32 cellular contexts compared by ENCODE assay signal in genomic region chr11:77052531-77052930, GRCh38. TPM values are rescaled to one million over a fixed set of nuclear protein-coding genes. Genes with fewer than 3 reads are reported as not detected.
DNase-seq lines count a peak whose midpoint lies in the region; ATAC-seq, FAIRE-seq and TF ChIP-seq lines count a peak whose summit lies in the region.
"Had no signal": no experiment of that assay in that cellular context is flagged by ENCODE, and none has a peak within 500 bp of the region (broad histone marks: within the 10 kb centered on the region; RNA-seq: fewer than 3 reads in every experiment).

No MANE protein-coding gene starts in this region.

- no peak for FAIRE-seq in K562 (lab: Jason Lieb, UNC)
- FAIRE-seq: A204.1, GM12878, GM12892, GM18507 had no signal

- peaks cover 2% of the 10 kb centered on the region for H3K27me3 Mint-ChIP-seq in activated naive CD8-positive, alpha-beta T cell treated with anti-CD3 and anti-CD28 coated beads, Interleukin-2, amount 10 ng/mL, durations not matched to agents 7 days and 5 days
- H3K27me3 Mint-ChIP-seq in activated naive CD8-positive, alpha-beta T cell treated with anti-CD3 and anti-CD28 coated beads for 36 hours: no peaks in the 10 kb centered on the region
- H3K27me3 Mint-ChIP-seq: CD4-positive, alpha-beta memory T cell had no signal

- in situ Hi-C loops in K562 (cut with MboI): no loop called here

- peaks cover 6% of the 10 kb centered on the region for H3K9me3 Mint-ChIP-seq in activated naive CD8-positive, alpha-beta T cell treated with anti-CD3 and anti-CD28 coated beads, Interleukin-2, amount 10 ng/mL, durations not matched to agents 7 days and 5 days
- H3K9me3 Mint-ChIP-seq in activated naive CD8-positive, alpha-beta T cell treated with anti-CD3 and anti-CD28 coated beads for 36 hours: peaks cover 8% of the 10 kb centered on the region

- no peak overlapping the region for H3K4me2 ChIP-seq in K562 (ENCODE audit: insufficient read depth, low read length)
- H3K4me2 ChIP-seq: BLaER1 had no signal

- H2AFZ ChIP-seq in K562 (ENCODE audit: low read depth, low read length): no peak overlapping the region

- no peaks in the 10 kb centered on the region for H4K20me1 ChIP-seq in K562 (replicated peaks; ENCODE audit: control insufficient read depth, insufficient read depth, low read length)
- H4K20me1 ChIP-seq: BLaER1 had no signal

- no peaks in the 10 kb centered on the region for H3K36me3 ChIP-seq in K562 (ENCODE audit: control insufficient read depth, insufficient read depth, low read length)
- H3K36me3 ChIP-seq: BE2C, BLaER1 had no signal

- peaks cover 1% of the 10 kb centered on the region for H3K4me1 Mint-ChIP-seq in activated naive CD8-positive, alpha-beta T cell treated with anti-CD3 and anti-CD28 coated beads, Interleukin-2, amount 10 ng/mL, durations not matched to agents 7 days and 5 days
- H3K4me1 Mint-ChIP-seq in activated naive CD8-positive, alpha-beta T cell treated with anti-CD3 and anti-CD28 coated beads for 36 hours: no peaks in the 10 kb centered on the region
- H3K4me1 Mint-ChIP-seq: CD14-positive monocyte; CD4-positive, alpha-beta memory T cell; CD8-positive, alpha-beta memory T cell had no signal

- no peaks in the 10 kb centered on the region for H3K36me3 Mint-ChIP-seq in activated naive CD8-positive, alpha-beta T cell treated with anti-CD3 and anti-CD28 coated beads, Interleukin-2, amount 10 ng/mL, durations not matched to agents 7 days and 5 days
- no peaks in the 10 kb centered on the region for H3K36me3 Mint-ChIP-seq in activated naive CD8-positive, alpha-beta T cell treated with anti-CD3 and anti-CD28 coated beads for 36 hours
- H3K36me3 Mint-ChIP-seq: CD14-positive monocyte; CD4-positive, CD25-positive, alpha-beta regulatory T cell had no signal

- no peak for TF ChIP-seq RAD21 in K562 (CRISPR knock-in tag; conservative IDR thresholded peaks at IDR 0.05 in 1 of 2, IDR thresholded peaks at IDR 0.05 in 1 of 2)

- CTCF ChIA-PET in K562 (lab: Yijun Ruan, JAX; ENCODE audit: low intra/inter-chr PET ratio): no interaction called here

- WGBS in K562 (ENCODE audit: insufficient coverage, low coverage, missing lambda C conversion rate): 18% methylated on average over 7 of the region's 7 CpGs

- H3K27ac ChIP-seq in K562 (ENCODE audit: extremely low read depth, low read depth, low read length): no peak overlapping the region
- H3K27ac ChIP-seq: BLaER1 had no signal

- H3K79me2 ChIP-seq in K562 (ENCODE audit: control insufficient read depth, insufficient read depth, low read length): no peaks in the 10 kb centered on the region

- no peak overlapping the region for H3K4me3 ChIP-seq in K562
- H3K4me3 ChIP-seq: BLaER1, GM12878 had no signal

- no peak for DNase-seq in activated naive CD8-positive, alpha-beta T cell treated with anti-CD3 and anti-CD28 coated beads, Interleukin-2, amount 10 ng/mL, durations not matched to agents 7 days and 5 days
- no peak for DNase-seq in activated naive CD8-positive, alpha-beta T cell treated with anti-CD3 and anti-CD28 coated beads for 36 hours
- DNase-seq in K562 (ENCODE audit: extremely low read depth in 1 of 4, low spot score in 3 of 4): no peak
- DNase-seq in mesenteric fat pad (ENCODE audit: low spot score): peak; percentile 37
- DNase-seq in NOMO-1 treated with dmso at 0.1 percent for 144 hours (lab: John Stamatoyannopoulos, UW; ENCODE audit: unreplicated experiment): no peak
- no peak for DNase-seq in inferior parietal cortex (ENCODE audit: extremely low spot score)
- DNase-seq: 8988T; ACHN; BE2C; C1 segment of cervical spinal cord; CD4-positive, alpha-beta memory T cell; CD4-positive, CD25-positive, alpha-beta regulatory T cell; CD8-positive, alpha-beta memory T cell; COR-L47; DMS 273 treated with DMSO at 0.1 percent for 48 hours; DMS153; DMS53; DMS79; DND-41; EL; GDM1 had no signal

- TF ChIP-seq EP300 in K562 (IDR thresholded peaks at IDR 0.05; ENCODE audit: low read length): no peak

- POLR2A ChIA-PET in activated naive CD8-positive, alpha-beta T cell treated with anti-CD3 and anti-CD28 coated beads, Interleukin-2, amount 10 ng/mL, durations not matched to agents 7 days and 5 days (lab: Charles Lee): no interaction called here
- POLR2A ChIA-PET in K562 (lab: Yijun Ruan, JAX): interaction anchor here (1.1 kb wide), 1 partner anchor 14 kb away, joined by 4 read pairs; the partner anchor contains the start of gene CAPN5

- no peaks in the 10 kb centered on the region for H3K9me1 ChIP-seq in K562 (ENCODE audit: control insufficient read depth, insufficient read depth, low read length)

- H3K4me3 Mint-ChIP-seq in activated naive CD8-positive, alpha-beta T cell treated with anti-CD3 and anti-CD28 coated beads, Interleukin-2, amount 10 ng/mL, durations not matched to agents 7 days and 5 days: no peak overlapping the region
- no peak overlapping the region for H3K4me3 Mint-ChIP-seq in activated naive CD8-positive, alpha-beta T cell treated with anti-CD3 and anti-CD28 coated beads for 36 hours
- H3K4me3 Mint-ChIP-seq: CD14-positive monocyte; CD4-positive, alpha-beta memory T cell; CD4-positive, CD25-positive, alpha-beta regulatory T cell; CD8-positive, alpha-beta memory T cell had no signal

- peaks cover 8 to 15% of the 10 kb centered on the region in 2 experiments; a peak in 4 of 5 replicates for H3K4me1 ChIP-seq in K562 (replicated peaks in 1 of 2; ENCODE audit: control insufficient read depth in 2 of 2, insufficient read depth in 2 of 2, low read length in 2 of 2)
- H3K4me1 ChIP-seq: BE2C, BLaER1 had no signal

- no peak for ATAC-seq in activated naive CD8-positive, alpha-beta T cell treated with anti-CD3 and anti-CD28 coated beads, Interleukin-2, amount 10 ng/mL, durations not matched to agents 7 days and 5 days (ENCODE audit: low read depth)
- no peak for ATAC-seq in K562
- ATAC-seq in HG03175 (IDR thresholded peaks at IDR 0.05; ENCODE audit: unreplicated experiment): no peak
- ATAC-seq: GM12878 had no signal

- intact Hi-C loops in K562 (cut with micrococcal nuclease): no loop called here

- peaks cover 0 to 8% of the 10 kb centered on the region in 2 experiments; a peak in 1 of 5 replicates for H3K27me3 ChIP-seq in K562 (ENCODE audit: control insufficient read depth in 2 of 2, insufficient read depth in 2 of 2, low read length in 2 of 2)
- H3K27me3 ChIP-seq: BE2C, BLaER1 had no signal

- no peak for TF ChIP-seq POLR2A in K562 (conservative IDR thresholded peaks at IDR 0.05)

- no peak for TF ChIP-seq CTCF in K562 (IDR thresholded peaks at IDR 0.05 in 2 of 3, conservative IDR thresholded peaks at IDR 0.05 in 1 of 3; ENCODE audit: insufficient read depth in 2 of 3, low read depth in 1 of 3, low read length in 3 of 3)

- no peaks in the 10 kb centered on the region for H3K9me3 ChIP-seq in K562 (replicated peaks; ENCODE audit: control insufficient read depth, insufficient read depth, low read depth, low read length)

- BruUV-seq in K562 (replicated peaks; lab: Mats Ljungman, UMichigan): no TSS peak

- peak overlapping the region; percentile 58 for H3K27ac Mint-ChIP-seq in activated naive CD8-positive, alpha-beta T cell treated with anti-CD3 and anti-CD28 coated beads, Interleukin-2, amount 10 ng/mL, durations not matched to agents 7 days and 5 days
- H3K27ac Mint-ChIP-seq in activated naive CD8-positive, alpha-beta T cell treated with anti-CD3 and anti-CD28 coated beads for 36 hours: no peak overlapping the region
- H3K27ac Mint-ChIP-seq: CD14-positive monocyte; CD4-positive, CD25-positive, alpha-beta regulatory T cell had no signal

- peak overlapping the region in 1 of 2 experiments; percentile 65; a peak in 1 of 4 replicates for H3K9ac ChIP-seq in K562 (ENCODE audit: insufficient read depth in 1 of 2, low read depth in 2 of 2, low read length in 2 of 2)
- H3K9ac ChIP-seq: BLaER1 had no signal

RNA-seq across cellular contexts. Expression of gene CAPN5, which starts 14.2 kb away (rescaled TPM):
- total RNA-seq in activated naive CD8-positive, alpha-beta T cell treated with anti-CD3 and anti-CD28 coated beads, Interleukin-2, amount 10 ng/mL, durations not matched to agents 7 days and 5 days: 1 to 10 TPM; 2.8 to 3.8 TPM
- total RNA-seq in activated naive CD8-positive, alpha-beta T cell treated with anti-CD3 and anti-CD28 coated beads for 36 hours: 1 to 10 TPM; 2.2 to 2.4 TPM
- 1.3 and 7.9 TPM in 2 replicates for total RNA-seq in K562 (2011; cell fraction: chromatin; rRNA removed; ENCODE audit: low replicate concordance)
- 2.8 TPM in 2 replicates for total RNA-seq in K562 (2011; cell fraction: nucleolus; rRNA removed)
- 4.2 and 4.4 TPM in 2 replicates for total RNA-seq in K562 (2011; cell fraction: nucleoplasm; rRNA removed)
- total RNA-seq in K562 (2014; rRNA removed): 0.36 TPM in 1 of 2 replicates, not detected in the other
- total RNA-seq in K562 (2014; rRNA removed; fragmentation: Illumina TruSeq; extraction: Trizol): 0.04 TPM in 1 of 2 replicates, not detected in the other
- 0.14 TPM in 1 of 2 replicates, not detected in the other for total RNA-seq in K562 (2015; rRNA removed; fragmentation: Illumina TruSeq; extraction: Trizol)
- total RNA-seq in K562 (2021): 0.40 and 0.44 TPM in 2 replicates
- polyA plus RNA-seq in K562 (2011; rRNA removed): 0.43 and 1.7 TPM in 2 replicates
- 0.49 and 0.81 TPM in 2 replicates for polyA plus RNA-seq in K562 (2011; cell fraction: cytosol; rRNA removed)
- polyA plus RNA-seq in K562 (2011; cell fraction: nucleus; rRNA removed): 4.4 and 6.0 TPM in 2 replicates
- 1.00 and 1.3 TPM in 2 replicates for polyA plus RNA-seq in K562 (2012)
- polyA plus RNA-seq in K562 (2014; fragmentation: Illumina TruSeq; extraction: Trizol): 0.13 and 0.44 TPM in 2 replicates
- polyA plus RNA-seq in K562 (2014; fragmentation: Nextera tagmentation; extraction: Ambion mirVana): not detected
- polyA plus RNA-seq in K562 (2014; rRNA removed): 0.05 and 0.12 TPM in 2 replicates
- 0.53 and 0.84 TPM in 2 replicates for polyA minus RNA-seq in K562 (2011; rRNA and poly(A)+ RNA removed)
- 0.86 and 3.5 TPM in 2 replicates for polyA minus RNA-seq in K562 (2011; cell fraction: cytosol; rRNA and poly(A)+ RNA removed)
- 1.5 and 3.6 TPM in 2 replicates for polyA minus RNA-seq in K562 (2011; cell fraction: nucleus; rRNA and poly(A)+ RNA removed)
- total RNA-seq in mesenteric fat pad: 5.1 TPM

RNA-seq across cellular contexts. Expression of gene B3GNT6, which starts 18.3 kb away (rescaled TPM):
- total RNA-seq in activated naive CD8-positive, alpha-beta T cell treated with anti-CD3 and anti-CD28 coated beads, Interleukin-2, amount 10 ng/mL, durations not matched to agents 7 days and 5 days: not detected
- not detected for total RNA-seq in activated naive CD8-positive, alpha-beta T cell treated with anti-CD3 and anti-CD28 coated beads for 36 hours
- total RNA-seq in K562 (2011; cell fraction: chromatin; rRNA removed; ENCODE audit: low replicate concordance): 0.21 and 0.25 TPM in 2 replicates
- total RNA-seq in K562 (2011; cell fraction: nucleolus; rRNA removed): 0.33 TPM in 1 of 2 replicates, not detected in the other
- total RNA-seq in K562 (2011; cell fraction: nucleoplasm; rRNA removed): not detected in 2 replicates
- total RNA-seq in K562 (2014; rRNA removed) (not detected in 2 replicates), K562 (2014; rRNA removed; fragmentation: Illumina TruSeq; extraction: Trizol) (not detected in 2 replicates), K562 (2015; rRNA removed; fragmentation: Illumina TruSeq; extraction: Trizol) (not detected in 2 replicates), K562 (2021) (not detected in 2 replicates), mesenteric fat pad (not detected)
- polyA plus RNA-seq in K562 (2011; rRNA removed) (0.03 and 0.04 TPM in 2 replicates), K562 (2014; fragmentation: Illumina TruSeq; extraction: Trizol) (not detected in 2 replicates), K562 (2014; fragmentation: Nextera tagmentation; extraction: Ambion mirVana) (not detected), K562 (2014; rRNA removed) (not detected in 2 replicates)
- 0.03 and 0.12 TPM in 2 replicates for polyA plus RNA-seq in K562 (2011; cell fraction: cytosol; rRNA removed)
- polyA plus RNA-seq in K562 (2011; cell fraction: nucleus; rRNA removed): not detected in 2 replicates
- 0.04 and 0.05 TPM in 2 replicates for polyA plus RNA-seq in K562 (2012)
- not detected in 2 replicates for polyA minus RNA-seq in K562 (2011; rRNA and poly(A)+ RNA removed)
- not detected in 2 replicates for polyA minus RNA-seq in K562 (2011; cell fraction: cytosol; rRNA and poly(A)+ RNA removed)
- polyA minus RNA-seq in K562 (2011; cell fraction: nucleus; rRNA and poly(A)+ RNA removed): not detected in 2 replicates
- total RNA-seq: A673; CD4-positive, alpha-beta memory T cell; CD4-positive, CD25-positive, alpha-beta regulatory T cell; CD8-positive, alpha-beta memory T cell; Daoy; G401; GM12878 had no signal
- polyA plus RNA-seq: AG04450; CD14-positive monocyte; CD4-positive, alpha-beta memory T cell; CD4-positive, CD25-positive, alpha-beta regulatory T cell; CD8-positive, alpha-beta memory T cell; GM12878 had no signal

RNA-seq across cellular contexts. Expression of gene OMP, which starts 50.1 kb away (rescaled TPM):
- total RNA-seq in activated naive CD8-positive, alpha-beta T cell treated with anti-CD3 and anti-CD28 coated beads, Interleukin-2, amount 10 ng/mL, durations not matched to agents 7 days and 5 days: not detected
- total RNA-seq in activated naive CD8-positive, alpha-beta T cell treated with anti-CD3 and anti-CD28 coated beads for 36 hours: not detected
- total RNA-seq in K562 (2011; cell fraction: chromatin; rRNA removed; ENCODE audit: low replicate concordance): 2.0 and 3.9 TPM in 2 replicates
- 2.4 and 4.2 TPM in 2 replicates for total RNA-seq in K562 (2011; cell fraction: nucleolus; rRNA removed)
- 1.1 and 1.8 TPM in 2 replicates for total RNA-seq in K562 (2011; cell fraction: nucleoplasm; rRNA removed)
- total RNA-seq in K562 (2014; rRNA removed): not detected in 2 replicates
- total RNA-seq in K562 (2014; rRNA removed; fragmentation: Illumina TruSeq; extraction: Trizol): not detected in 2 replicates
- total RNA-seq in K562 (2015; rRNA removed; fragmentation: Illumina TruSeq; extraction: Trizol): not detected in 2 replicates
- total RNA-seq in K562 (2021): not detected in 2 replicates
- not detected in 2 replicates for polyA plus RNA-seq in K562 (2011; rRNA removed)
- not detected in 2 replicates for polyA plus RNA-seq in K562 (2011; cell fraction: cytosol; rRNA removed)
- 0.74 and 0.86 TPM in 2 replicates for polyA plus RNA-seq in K562 (2011; cell fraction: nucleus; rRNA removed)
- polyA plus RNA-seq in K562 (2012): 0.33 TPM in 1 of 2 replicates, not detected in the other
- not detected in 2 replicates for polyA plus RNA-seq in K562 (2014; fragmentation: Illumina TruSeq; extraction: Trizol)
- polyA plus RNA-seq in K562 (2014; fragmentation: Nextera tagmentation; extraction: Ambion mirVana): not detected
- polyA plus RNA-seq in K562 (2014; rRNA removed): not detected in 2 replicates
- polyA minus RNA-seq in K562 (2011; rRNA and poly(A)+ RNA removed): not detected in 2 replicates
- not detected in 2 replicates for polyA minus RNA-seq in K562 (2011; cell fraction: cytosol; rRNA and poly(A)+ RNA removed)
- 1.4 TPM in 1 of 2 replicates, not detected in the other for polyA minus RNA-seq in K562 (2011; cell fraction: nucleus; rRNA and poly(A)+ RNA removed)
- not detected for total RNA-seq in mesenteric fat pad
- total RNA-seq: A673; CD4-positive, CD25-positive, alpha-beta regulatory T cell; CD8-positive, alpha-beta memory T cell; Daoy; G401; GM12878 had no signal
- polyA plus RNA-seq: AG04450; CD14-positive monocyte; CD4-positive, alpha-beta memory T cell; CD4-positive, CD25-positive, alpha-beta regulatory T cell; CD8-positive, alpha-beta memory T cell; GM12878 had no signal
